ENCODE assay signal across 2 cellular contexts in the genomic region with DNA sequence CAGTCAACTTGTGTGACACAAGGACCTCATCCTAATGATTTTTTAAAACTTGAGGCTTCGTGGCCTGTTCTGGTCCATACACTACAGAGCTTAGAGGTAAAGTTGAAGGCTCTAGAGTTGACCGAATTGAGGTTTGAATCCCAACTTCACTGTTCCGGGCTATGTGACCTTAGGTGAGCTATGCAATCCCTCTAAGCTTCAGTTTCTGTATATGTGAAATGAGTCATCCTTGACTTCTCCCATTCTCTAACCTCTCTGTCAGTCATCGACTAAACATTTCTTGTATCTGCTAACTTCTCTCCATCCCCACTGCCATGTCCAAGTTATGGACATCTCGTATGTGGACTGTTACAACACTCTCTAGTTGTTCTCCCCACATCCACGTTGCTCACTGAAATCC.
A peak's percentile ranks its signal among the peaks of the same experiment; 100 is the strongest.
TF ChIP-seq lines count a peak whose summit lies in the region.

No MANE protein-coding gene starts in this region.

TF ChIP-seq in HCT116, 20 proteins besides CTCF, POLR2A, EP300 and RAD21:
- TF ChIP-seq CBX3 (IDR thresholded peaks at IDR 0.05; ENCODE audit: low read depth) (0 out of 2 replicates have a peak, but pooled peaks have one; percentile 16), JUND (IDR thresholded peaks at IDR 0.05) (peak; percentile 52; the same call in 1 of the 2 replicates), FOSL1 (IDR thresholded peaks at IDR 0.05; ENCODE audit: low read depth) (peak; percentile 69), SIN3A (IDR thresholded peaks at IDR 0.05; ENCODE audit: low read depth) (no peak), ZFX (IDR thresholded peaks at IDR 0.05) (no peak), ZNF274 (IDR thresholded peaks at IDR 0.05; ENCODE audit: low read depth, low read length) (no peak), SP1 (IDR thresholded peaks at IDR 0.05; ENCODE audit: low read depth) (peak; percentile 34)
- TF ChIP-seq, protein P1, sequence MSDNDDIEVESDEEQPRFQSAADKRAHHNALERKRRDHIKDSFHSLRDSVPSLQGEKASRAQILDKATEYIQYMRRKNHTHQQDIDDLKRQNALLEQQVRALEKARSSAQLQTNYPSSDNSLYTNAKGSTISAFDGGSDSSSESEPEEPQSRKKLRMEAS (IDR thresholded peaks at IDR 0.05): 0 out of 2 replicates have a peak, but pooled peaks have one; percentile 19

TF ChIP-seq in SK-N-SH, 30 proteins besides CTCF, POLR2A, EP300 and RAD21:
- TF ChIP-seq YY1 (IDR thresholded peaks at IDR 0.05; ENCODE audit: low read depth) (no peak), TEAD4 (IDR thresholded peaks at IDR 0.05; ENCODE audit: borderline replicate concordance, insufficient read depth) (no peak), SMC3 (IDR thresholded peaks at IDR 0.05; ENCODE audit: low read depth, low read length) (no peak), RFX5 (IDR thresholded peaks at IDR 0.05; ENCODE audit: low read length) (no peak), MXI1 (IDR thresholded peaks at IDR 0.05; ENCODE audit: low read depth, low read length) (no peak), POLR2AphosphoS5 (IDR thresholded peaks at IDR 0.05; ENCODE audit: low read depth, low read length) (no peak), EZH2phosphoT487 (IDR thresholded peaks at IDR 0.05; ENCODE audit: borderline replicate concordance, low read depth) (no peak), TAF1 (IDR thresholded peaks at IDR 0.05; ENCODE audit: borderline replicate concordance, low read depth, low read length) (no peak), FOXM1 (IDR thresholded peaks at IDR 0.05; ENCODE audit: low read depth) (no peak), RXRA (IDR thresholded peaks at IDR 0.05; ENCODE audit: borderline replicate concordance, low read depth) (no peak), GATA2 (CRISPR knock-in tag; IDR thresholded peaks at IDR 0.05) (no peak), NRF1 (IDR thresholded peaks at IDR 0.05; ENCODE audit: low read depth, low read length) (no peak), JUND (IDR thresholded peaks at IDR 0.05) (peak; percentile 21; the same call in 1 of the 2 replicates), REST (IDR thresholded peaks at IDR 0.05; ENCODE audit: low read depth, low read length) (no peak), FOSL2 (IDR thresholded peaks at IDR 0.05; ENCODE audit: borderline replicate concordance, low read depth) (peak; percentile 34; the same call in 1 of the 2 replicates)
- TF ChIP-seq, protein P2, sequence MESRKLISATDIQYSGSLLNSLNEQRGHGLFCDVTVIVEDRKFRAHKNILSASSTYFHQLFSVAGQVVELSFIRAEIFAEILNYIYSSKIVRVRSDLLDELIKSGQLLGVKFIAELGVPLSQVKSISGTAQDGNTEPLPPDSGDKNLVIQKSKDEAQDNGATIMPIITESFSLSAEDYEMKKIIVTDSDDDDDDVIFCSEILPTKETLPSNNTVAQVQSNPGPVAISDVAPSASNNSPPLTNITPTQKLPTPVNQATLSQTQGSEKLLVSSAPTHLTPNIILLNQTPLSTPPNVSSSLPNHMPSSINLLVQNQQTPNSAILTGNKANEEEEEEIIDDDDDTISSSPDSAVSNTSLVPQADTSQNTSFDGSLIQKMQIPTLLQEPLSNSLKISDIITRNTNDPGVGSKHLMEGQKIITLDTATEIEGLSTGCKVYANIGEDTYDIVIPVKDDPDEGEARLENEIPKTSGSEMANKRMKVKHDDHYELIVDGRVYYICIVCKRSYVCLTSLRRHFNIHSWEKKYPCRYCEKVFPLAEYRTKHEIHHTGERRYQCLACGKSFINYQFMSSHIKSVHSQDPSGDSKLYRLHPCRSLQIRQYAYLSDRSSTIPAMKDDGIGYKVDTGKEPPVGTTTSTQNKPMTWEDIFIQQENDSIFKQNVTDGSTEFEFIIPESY (IDR thresholded peaks at IDR 0.05; ENCODE audit: borderline replicate concordance, low read depth): no peak
